In the genomic region with DNA sequence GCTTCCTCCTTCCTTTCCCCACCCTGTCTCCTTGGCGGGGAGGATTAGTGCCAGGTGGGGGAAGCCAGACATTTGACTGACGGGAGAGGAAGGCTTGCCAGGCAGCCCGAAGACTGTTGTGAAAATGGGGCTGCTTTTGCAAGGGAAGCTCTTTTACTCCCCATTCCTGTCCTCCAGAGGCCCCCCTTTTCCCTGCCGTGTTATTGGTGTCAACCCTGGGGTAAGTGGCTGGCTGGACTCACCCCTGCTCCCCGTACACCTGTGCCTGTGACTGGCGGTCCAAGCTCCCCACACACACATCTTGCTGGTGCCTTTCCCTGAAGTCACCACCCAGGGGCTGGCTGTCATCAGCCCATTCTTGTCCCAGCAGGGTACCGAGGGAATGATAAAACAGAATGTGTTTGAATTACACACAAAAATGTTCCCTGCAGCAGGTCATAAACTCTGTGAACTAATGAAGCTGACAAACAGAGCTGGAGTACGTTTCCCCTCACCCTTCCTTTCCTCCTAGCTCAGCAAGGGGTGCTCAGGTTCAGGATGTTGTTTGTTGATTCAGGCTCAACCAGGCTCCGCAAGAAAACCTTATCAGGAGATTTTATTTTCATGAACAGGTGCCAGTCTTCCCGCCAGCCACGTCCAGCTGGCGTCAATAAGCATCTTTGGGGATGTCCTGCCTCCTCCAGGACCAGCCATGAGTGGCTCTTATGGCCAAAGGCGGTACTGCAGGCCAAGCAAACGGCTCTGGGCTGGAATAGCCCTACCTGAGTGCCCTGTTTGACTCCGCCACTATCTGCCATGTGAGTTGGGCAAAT, we compare ENCODE assay signal across 6 cellular contexts. TPM values are rescaled to one million over a fixed set of nuclear protein-coding genes. Genes with fewer than 3 reads are reported as not detected.
A peak's percentile ranks its signal among the peaks of the same experiment; 100 is the strongest.
DNase-seq lines count a peak whose midpoint lies in the region; ATAC-seq lines count a peak whose summit lies in the region.

No MANE protein-coding gene starts in this region.

- H3K9me3 Mint-ChIP-seq in activated naive CD8-positive, alpha-beta T cell treated with anti-CD3 and anti-CD28 coated beads, Interleukin-2, amount 10 ng/mL, durations not matched to agents 7 days and 5 days, result no peaks in the 10 kb centered on the region

- H3K4me3 Mint-ChIP-seq in activated naive CD8-positive, alpha-beta T cell treated with anti-CD3 and anti-CD28 coated beads, Interleukin-2, amount 10 ng/mL, durations not matched to agents 7 days and 5 days, result no peak overlapping the region

- H3K4me1 Mint-ChIP-seq in activated naive CD8-positive, alpha-beta T cell treated with anti-CD3 and anti-CD28 coated beads, Interleukin-2, amount 10 ng/mL, durations not matched to agents 7 days and 5 days, result peaks cover 17% of the 10 kb centered on the region

- POLR2A ChIA-PET in activated naive CD8-positive, alpha-beta T cell treated with anti-CD3 and anti-CD28 coated beads, Interleukin-2, amount 10 ng/mL, durations not matched to agents 7 days and 5 days (lab: Charles Lee), result no interaction called here

- H3K36me3 Mint-ChIP-seq in activated naive CD8-positive, alpha-beta T cell treated with anti-CD3 and anti-CD28 coated beads, Interleukin-2, amount 10 ng/mL, durations not matched to agents 7 days and 5 days, result no peaks in the 10 kb centered on the region

- H3K27ac Mint-ChIP-seq in activated naive CD8-positive, alpha-beta T cell treated with anti-CD3 and anti-CD28 coated beads, Interleukin-2, amount 10 ng/mL, durations not matched to agents 7 days and 5 days, result no peak overlapping the region

- no peak for ATAC-seq in activated naive CD8-positive, alpha-beta T cell treated with anti-CD3 and anti-CD28 coated beads, Interleukin-2, amount 10 ng/mL, durations not matched to agents 7 days and 5 days (ENCODE audit: low read depth)
- ATAC-seq in HG02840 (IDR thresholded peaks at IDR 0.05; ENCODE audit: low FRiP score, unreplicated experiment), result no peak
- no peak for ATAC-seq in GM19452 (IDR thresholded peaks at IDR 0.05; ENCODE audit: unreplicated experiment)

- DNase-seq in DMS153 treated with DMSO at 0.1 percent for 48 hours (lab: John Stamatoyannopoulos, UW; ENCODE audit: unreplicated experiment), result peak; percentile 61
- DNase-seq in M059J (ENCODE audit: low read depth), result peak; percentile 53
- DNase-seq in activated naive CD8-positive, alpha-beta T cell treated with anti-CD3 and anti-CD28 coated beads, Interleukin-2, amount 10 ng/mL, durations not matched to agents 7 days and 5 days, result peak; percentile 45
- peak; percentile 68 for DNase-seq in mucosa of gallbladder (ENCODE audit: low spot score)

- peaks cover 3% of the 10 kb centered on the region for H3K27me3 Mint-ChIP-seq in activated naive CD8-positive, alpha-beta T cell treated with anti-CD3 and anti-CD28 coated beads, Interleukin-2, amount 10 ng/mL, durations not matched to agents 7 days and 5 days

RNA-seq across cellular contexts. Expression of a gene that starts 4.3 kb away (rescaled TPM):
- 4.8 and 6.1 TPM in 2 replicates for total RNA-seq in M059J (2014; rRNA removed; shearing (Covaris generic))
- 10 to 100 TPM; 16.2 to 17.6 TPM for total RNA-seq in activated naive CD8-positive, alpha-beta T cell treated with anti-CD3 and anti-CD28 coated beads, Interleukin-2, amount 10 ng/mL, durations not matched to agents 7 days and 5 days
- 20.2 TPM for total RNA-seq in mucosa of gallbladder

RNA-seq across cellular contexts. Expression of a gene that starts 17.7 kb away (rescaled TPM):
- 0.07 TPM in 1 of 2 replicates, not detected in the other for total RNA-seq in M059J (2014; rRNA removed; shearing (Covaris generic))
- total RNA-seq in activated naive CD8-positive, alpha-beta T cell treated with anti-CD3 and anti-CD28 coated beads, Interleukin-2, amount 10 ng/mL, durations not matched to agents 7 days and 5 days, result 10 to 100 TPM in 1 of 2 experiments, 1 to 10 TPM in 1; 9.1 to 11.0 TPM
- total RNA-seq in mucosa of gallbladder, result 19.9 TPM

RNA-seq across cellular contexts. Expression of a gene that starts 26.1 kb away (rescaled TPM):
- total RNA-seq in M059J (2014; rRNA removed; shearing (Covaris generic)), result 28.7 and 39.4 TPM in 2 replicates
- total RNA-seq in activated naive CD8-positive, alpha-beta T cell treated with anti-CD3 and anti-CD28 coated beads, Interleukin-2, amount 10 ng/mL, durations not matched to agents 7 days and 5 days, result 10 to 100 TPM; 69.9 to 70.8 TPM
- total RNA-seq in mucosa of gallbladder, result 50.0 TPM

RNA-seq across cellular contexts. Expression of a gene that starts 48.8 kb away (rescaled TPM):
- 360 and 365 TPM in 2 replicates for total RNA-seq in M059J (2014; rRNA removed; shearing (Covaris generic))
- 100 to 1,000 TPM; 194 to 213 TPM for total RNA-seq in activated naive CD8-positive, alpha-beta T cell treated with anti-CD3 and anti-CD28 coated beads, Interleukin-2, amount 10 ng/mL, durations not matched to agents 7 days and 5 days
- 183 TPM for total RNA-seq in mucosa of gallbladder

RNA-seq across cellular contexts. Expression of a gene that starts 58.5 kb away (rescaled TPM):
- 18.9 and 25.1 TPM in 2 replicates for total RNA-seq in M059J (2014; rRNA removed; shearing (Covaris generic))
- total RNA-seq in activated naive CD8-positive, alpha-beta T cell treated with anti-CD3 and anti-CD28 coated beads, Interleukin-2, amount 10 ng/mL, durations not matched to agents 7 days and 5 days, result 10 to 100 TPM; 20.4 to 22.4 TPM
- total RNA-seq in mucosa of gallbladder, result 28.3 TPM
